7 cellular contexts compared by ENCODE assay signal in genomic region chr22:37674951-37675929, GRCh38. TPM values are rescaled to one million over a fixed set of nuclear protein-coding genes. Genes with fewer than 3 reads are reported as not detected.
A peak's percentile ranks its signal among the peaks of the same experiment; 100 is the strongest.
DNase-seq lines count a peak whose midpoint lies in the region; ATAC-seq and TF ChIP-seq lines count a peak whose summit lies in the region.

TSS of gene LGALS1 (plus strand) at chr22:37675636. CDS start at chr22:37675703, 67 bp downstream.

- H3K27me3 ChIP-seq in effector memory CD4-positive, alpha-beta T cell (replicated peaks; ENCODE audit: control insufficient read depth, insufficient read depth, low read length, poor library complexity, severe bottlenecking), result no peaks in the 10 kb centered on the region
- H3K27me3 ChIP-seq in lung (ENCODE audit: control insufficient read depth, insufficient read depth), result no peaks in the 10 kb centered on the region

- H3K4me3 ChIP-seq in GM12865 (ENCODE audit: low read depth, low read length) (peak within 1 kb of the TSS; percentile 71), lung (peak within 1 kb of the TSS; percentile 60)
- peak within 1 kb of the TSS; percentile 70 for H3K4me3 ChIP-seq in effector memory CD4-positive, alpha-beta T cell (ENCODE audit: insufficient read depth, low read depth, low read length, poor library complexity, severe bottlenecking)

- CTCF ChIA-PET in activated CD4-positive, alpha-beta memory T cell treated with anti-CD3 and anti-CD28 coated beads for 36 hours (lab: Charles Lee), result interaction anchor here (0.5 to 24.9 kb wide), 9 partner anchors 10 to 68 kb away, joined by 3 to 574 read pairs (median 7); partner anchors contain the start of genes GGA1, PDXP, SH3BP1 and TRIOBP

- 10 to 12% methylated on average over 34 of the region's 34 CpGs for WGBS in lung, 2 donors

- peaks cover 3% of the 10 kb centered on the region for H3K36me3 ChIP-seq in effector memory CD4-positive, alpha-beta T cell (ENCODE audit: control insufficient read depth, insufficient read depth, low read length)
- H3K36me3 ChIP-seq in lung (ENCODE audit: control insufficient read depth in 2 of 2, insufficient read depth in 2 of 2, low read length in 2 of 2), result peaks cover 4 to 7% of the 10 kb centered on the region in 2 donors

- peak within 1 kb of the TSS; percentile 98 for H3K27ac ChIP-seq in effector memory CD4-positive, alpha-beta T cell (ENCODE audit: insufficient read depth, low read length, poor library complexity, severe bottlenecking)
- H3K27ac ChIP-seq in lung (ENCODE audit: low read depth in 1 of 2, low read length in 1 of 2), result peak within 1 kb of the TSS; percentile 95 to 97

- H3K27ac Mint-ChIP-seq in activated CD4-positive, alpha-beta memory T cell treated with anti-CD3 and anti-CD28 coated beads for 36 hours, result peak within 1 kb of the TSS; percentile 93

- POLR2A ChIA-PET in activated CD4-positive, alpha-beta memory T cell treated with anti-CD3 and anti-CD28 coated beads for 36 hours (lab: Charles Lee), result interaction anchor here (0.9 to 3.4 kb wide), 12 partner anchors 11 to 67 kb away, joined by 3 to 15 read pairs (median 6); partner anchors contain the start of genes GGA1, NOL12 and PDXP

- H3K36me3 Mint-ChIP-seq in activated CD4-positive, alpha-beta memory T cell treated with anti-CD3 and anti-CD28 coated beads for 36 hours, result peaks cover 14% of the 10 kb centered on the region

- H3K4me1 ChIP-seq in effector memory CD4-positive, alpha-beta T cell (ENCODE audit: control insufficient read depth, insufficient read depth, low read length, poor library complexity, severe bottlenecking), result peaks cover 40% of the 10 kb centered on the region
- H3K4me1 ChIP-seq in lung (ENCODE audit: control insufficient read depth in 2 of 2, insufficient read depth in 2 of 2, low read length in 2 of 2), result peaks cover 0 to 5% of the 10 kb centered on the region in 2 donors

- ATAC-seq in HG02759 (IDR thresholded peaks at IDR 0.05; ENCODE audit: unreplicated experiment) (peak; percentile 48), lung (ENCODE audit: insufficient read depth, low FRiP score) (peak; percentile 78)

- no peaks in the 10 kb centered on the region for H3K9me3 ChIP-seq in effector memory CD4-positive, alpha-beta T cell (ENCODE audit: control insufficient read depth, low read length)
- no peaks in the 10 kb centered on the region for H3K9me3 ChIP-seq in lung (ENCODE audit: control insufficient read depth in 2 of 2, insufficient read depth in 1 of 2, low read length in 1 of 2)

- peak within 1 kb of the TSS; percentile 87 for H3K4me3 Mint-ChIP-seq in activated CD4-positive, alpha-beta memory T cell treated with anti-CD3 and anti-CD28 coated beads for 36 hours

- no peak for TF ChIP-seq CTCF in GM12865 (IDR thresholded peaks at IDR 0.05; ENCODE audit: insufficient read depth, low read depth, low read length, missing control alignments)
- TF ChIP-seq CTCF in lung (IDR thresholded peaks at IDR 0.05; ENCODE audit: control extremely low read depth, extremely low read depth), result no peak

- H3K9me3 Mint-ChIP-seq in activated CD4-positive, alpha-beta memory T cell treated with anti-CD3 and anti-CD28 coated beads for 36 hours, result no peaks in the 10 kb centered on the region

- H3K4me1 Mint-ChIP-seq in activated CD4-positive, alpha-beta memory T cell treated with anti-CD3 and anti-CD28 coated beads for 36 hours (ENCODE audit: low read depth), result peaks cover 48% of the 10 kb centered on the region

- no peaks in the 10 kb centered on the region for H3K27me3 Mint-ChIP-seq in activated CD4-positive, alpha-beta memory T cell treated with anti-CD3 and anti-CD28 coated beads for 36 hours

- DNase-seq in GM12865 (ENCODE audit: low read depth) (peak; percentile 93), NCI-H510A (lab: John Stamatoyannopoulos, UW) (peak; percentile 62), lung (ENCODE audit: low spot score) (peak; percentile 92)
- DNase-seq in activated CD4-positive, alpha-beta memory T cell treated with anti-CD3 and anti-CD28 coated beads for 36 hours, result peak; percentile 89
- peak; percentile 43 to 59 (median 49) for DNase-seq in effector memory CD4-positive, alpha-beta T cell
- DNase-seq in stimulated activated CD8-positive, alpha-beta memory T cell treated with anti-CD3 and anti-CD28 coated beads, Interleukin-15, amount 100 ng/mL, for 48 hours (ENCODE audit: low read depth in 2 of 2), result peak; percentile 67 to 72

- intact Hi-C loops in activated CD4-positive, alpha-beta memory T cell treated with anti-CD3 and anti-CD28 coated beads for 36 hours (cut with micrococcal nuclease), result loop anchor here (5.0 to 10.0 kb wide), 2 partner anchors 133 to 170 kb away; partner anchors contain the start of genes ANKRD54 and EIF3L

RNA-seq across cellular contexts. Expression of gene LGALS1, which starts in this region (rescaled TPM):
- total RNA-seq in activated CD4-positive, alpha-beta memory T cell treated with anti-CD3 and anti-CD28 coated beads for 36 hours, result 100 to 1,000 TPM; 816 to 833 TPM
- total RNA-seq in lung, result 100 to 1,000 TPM; 347 to 797 TPM
- 1,000 to 10,000 TPM; 1,097 to 1,622 TPM for polyA plus RNA-seq in lung

Comparison
In these comparisons a context has a peak if more than half of its experiments do, and no peak if none do; other contexts are left out.
1. Peak in every context shown above with its lines: DNase-seq, ATAC-seq, H3K4me3 ChIP-seq and H3K27ac ChIP-seq.